In genomic region chr17:75048396-75048933, GRCh38 we compare ENCODE assay signal across 8 cellular contexts. TPM values are rescaled to one million over a fixed set of nuclear protein-coding genes. Genes with fewer than 3 reads are reported as not detected.
DNase-seq lines count a peak whose midpoint lies in the region; ATAC-seq and TF ChIP-seq lines count a peak whose summit lies in the region.

No MANE protein-coding gene starts in this region.

- H3K27me3 ChIP-seq in BLaER1 = no peaks in the 10 kb centered on the region
- no peaks in the 10 kb centered on the region for H3K27me3 ChIP-seq in thyroid gland

- peak overlapping the region; percentile 89; the same call in 1 of the 2 replicates for H3K9ac ChIP-seq in BLaER1

- H3K4me3 ChIP-seq in BLaER1 = peak overlapping the region; percentile 97
- peak overlapping the region; percentile 93 for H3K4me3 ChIP-seq in coronary artery
- H3K4me3 ChIP-seq in thyroid gland (replicated peaks in 1 of 3) = peak overlapping the region in 1 of 3 donors; percentile 64

- H3K9me3 Mint-ChIP-seq in natural killer cell = no peaks in the 10 kb centered on the region

- H3K27ac ChIP-seq in BLaER1 = no peak overlapping the region
- H3K27ac ChIP-seq in coronary artery = peak overlapping the region; percentile 98 to 99
- peak overlapping the region in 1 of 3 donors; percentile 17 for H3K27ac ChIP-seq in thyroid gland

- H3K4me2 ChIP-seq in BLaER1 = peak overlapping the region; percentile 99

- H3K27me3 Mint-ChIP-seq in natural killer cell (ENCODE audit: low read depth in 2 of 2) = no peaks in the 10 kb centered on the region

- H3K4me1 ChIP-seq in BLaER1 (peaks cover 27% of the 10 kb centered on the region), thyroid gland (peaks cover 16 to 17% of the 10 kb centered on the region in 2 donors)

- intact Hi-C loops in natural killer cell (cut with micrococcal nuclease) = no loop called here
- intact Hi-C loops in thyroid gland (cut with DNase I) = no loop called here

- H3K27ac Mint-ChIP-seq in natural killer cell = peak overlapping the region; percentile 85 to 98

- peak; percentile 18 to 54 for DNase-seq in NCI-H446 (lab: John Stamatoyannopoulos, UW)
- no peak for DNase-seq in coronary artery (ENCODE audit: low spot score)
- DNase-seq in natural killer cell = no peak
- no peak for DNase-seq in thyroid gland
- no peak for DNase-seq in activated CD4-positive, CD25-positive, alpha-beta regulatory T cell treated with anti-CD3 and anti-CD28 coated beads, Interleukin-2, amount 50 U/mL, for 72 hours
- DNase-seq in NCI-H1417 (lab: John Stamatoyannopoulos, UW) = no peak

- peaks cover 5% of the 10 kb centered on the region; the same call in 1 of the 2 replicates for H4K20me1 ChIP-seq in BLaER1

- H3K9me3 ChIP-seq in BLaER1 (no peaks in the 10 kb centered on the region), thyroid gland (no peaks in the 10 kb centered on the region)

- ATAC-seq in natural killer cell (no peak), HG02885 (IDR thresholded peaks at IDR 0.05; ENCODE audit: poor library complexity, unreplicated experiment) (no peak)

- H3K4me3 Mint-ChIP-seq in natural killer cell = peak overlapping the region; percentile 97

- WGBS in thyroid gland, 2 donors = 61 to 63% methylated on average over 5 of the region's 5 CpGs

- TF ChIP-seq CTCF in coronary artery (IDR thresholded peaks at IDR 0.05) = no peak
- TF ChIP-seq CTCF in natural killer cell (IDR thresholded peaks at IDR 0.05) = no peak
- TF ChIP-seq CTCF in thyroid gland (IDR thresholded peaks at IDR 0.05) = no peak

- peaks cover 33 to 34% of the 10 kb centered on the region in 2 donors for H3K4me1 Mint-ChIP-seq in natural killer cell

- no peaks in the 10 kb centered on the region for H3K36me3 Mint-ChIP-seq in natural killer cell

- no peak for TF ChIP-seq POLR2A in thyroid gland (IDR thresholded peaks at IDR 0.05)

- H3K36me3 ChIP-seq in BLaER1 (peaks cover 36% of the 10 kb centered on the region), thyroid gland (peaks cover 3 to 6% of the 10 kb centered on the region in 2 donors)

RNA-seq across cellular contexts. Expression of gene KCTD2, which starts 1.4 kb away (rescaled TPM):
- total RNA-seq in natural killer cell (10 to 100 TPM; 17.4 to 27.0 (median 24.7) TPM), thyroid gland (10 to 100 TPM; 33.6 to 48.6 (median 41.7) TPM)

RNA-seq across cellular contexts. Expression of gene ATP5PD, which starts 1.7 kb away (rescaled TPM):
- total RNA-seq in natural killer cell = 10 to 100 TPM; 74.7 to 96.3 (median 75.2) TPM
- 100 to 1,000 TPM; 172 to 408 (median 330) TPM for total RNA-seq in thyroid gland

RNA-seq across cellular contexts. Expression of gene MRPL58, which starts 36.0 kb away (rescaled TPM):
- total RNA-seq in natural killer cell = 10 to 100 TPM in 2 of 3 donors, 1 to 10 TPM in 1; 9.0 to 15.7 (median 12.9) TPM
- total RNA-seq in thyroid gland = 10 to 100 TPM; 37.8 to 55.1 (median 49.7) TPM

RNA-seq across cellular contexts. Expression of gene SLC16A5, which starts 39.3 kb away (rescaled TPM):
- total RNA-seq in natural killer cell = 10 to 100 TPM in 1 of 3 donors, 1 to 10 TPM in 2; 6.3 to 11.2 (median 10.0) TPM
- 10 to 100 TPM; 24.1 to 40.3 (median 27.6) TPM for total RNA-seq in thyroid gland

Comparison
In these comparisons a context has a peak if more than half of its experiments do, and no peak if none do; other contexts are left out.
1. DNase-seq: peak in NCI-H446 (2 of 2); none in coronary artery (single experiment), natural killer cell (single experiment), thyroid gland (0 of 2), activated CD4-positive, CD25-positive, alpha-beta regulatory T cell treated with anti-CD3 and anti-CD28 coated beads, Interleukin-2, amount 50 U/mL, for 72 hours (single experiment) and NCI-H1417 (0 of 3).